8 cellular contexts compared by ENCODE assay signal in the genomic region with DNA sequence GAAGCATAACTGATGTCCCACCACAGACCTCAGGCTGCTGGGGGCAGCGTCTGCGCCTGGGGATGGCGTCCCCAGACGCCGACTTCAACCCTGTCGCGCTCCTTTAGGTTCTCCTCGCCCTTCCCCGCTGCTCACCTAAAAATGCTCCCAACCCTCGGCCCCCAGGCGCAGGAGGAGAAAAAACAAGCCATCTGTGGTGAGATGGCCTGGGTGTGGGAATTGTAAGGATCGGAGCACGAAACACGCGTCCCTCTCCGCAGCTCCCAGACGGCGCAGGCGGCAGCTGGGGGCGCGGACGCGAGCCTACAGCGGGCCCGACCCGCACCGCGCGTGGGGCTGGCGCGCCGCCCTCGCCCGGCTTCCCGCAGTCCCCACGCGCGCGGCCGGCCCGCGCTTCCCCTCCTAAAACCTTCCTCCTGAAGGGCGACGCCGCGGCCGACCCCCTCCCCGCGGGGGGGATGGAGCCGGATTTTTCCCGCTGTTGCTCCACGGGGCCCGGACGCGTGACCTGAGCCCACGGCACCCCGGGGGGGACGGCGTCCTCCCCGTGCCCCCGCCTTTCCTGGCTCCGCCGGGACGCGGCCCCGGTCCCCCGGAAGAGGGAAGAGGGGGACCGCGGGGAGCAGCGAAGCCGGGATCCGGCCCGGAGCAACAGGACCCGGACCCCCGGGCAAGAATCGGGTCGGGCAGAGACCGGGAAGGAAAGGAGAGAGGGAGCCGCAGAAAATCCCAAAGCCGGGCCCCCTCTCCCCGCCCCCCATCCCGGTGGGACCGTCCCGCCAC. TPM values are rescaled to one million over a fixed set of nuclear protein-coding genes. Genes with fewer than 3 reads are reported as not detected.
A peak's percentile ranks its signal among the peaks of the same experiment; 100 is the strongest.
DNase-seq lines count a peak whose midpoint lies in the region; ATAC-seq and TF ChIP-seq lines count a peak whose summit lies in the region.

No MANE protein-coding gene starts in this region.

- H3K4me2 ChIP-seq in Karpas-422 (ENCODE audit: low read depth, low read length, poor library complexity, severe bottlenecking) (peak overlapping the region; percentile 72), neural progenitor cell (peak overlapping the region; percentile 91)

- H3K36me3 Mint-ChIP-seq in neural progenitor cell, result peaks cover 2% of the 10 kb centered on the region

- H4K20me1 ChIP-seq in Karpas-422 (ENCODE audit: insufficient read depth, low read depth, low read length), result no peaks in the 10 kb centered on the region
- H4K20me1 ChIP-seq in neural progenitor cell (ENCODE audit: low read depth), result peaks cover 8% of the 10 kb centered on the region

- peak overlapping the region; percentile 68 for H3K4me3 ChIP-seq in Karpas-422 (ENCODE audit: low read length)
- H3K4me3 ChIP-seq in neural progenitor cell, result peak overlapping the region; percentile 73

- H3K27me3 Mint-ChIP-seq in neural progenitor cell (ENCODE audit: insufficient read depth, low read depth), result no peaks in the 10 kb centered on the region

- peaks cover 24% of the 10 kb centered on the region for H3F3A ChIP-seq in neural progenitor cell (ENCODE audit: low read depth)

- no peak overlapping the region for H3K27ac Mint-ChIP-seq in neural progenitor cell

- H2AFZ ChIP-seq in Karpas-422 (ENCODE audit: low read length) (no peak overlapping the region), neural progenitor cell (replicated peaks) (peak overlapping the region; percentile 81)

- peak; percentile 21 for ATAC-seq in GM19438 (IDR thresholded peaks at IDR 0.05; ENCODE audit: low read depth, unreplicated experiment)
- ATAC-seq in foreskin keratinocyte, result peak; percentile 12

- H3K9me2 ChIP-seq in Karpas-422 (replicated peaks; ENCODE audit: insufficient read depth, low read length), result no peaks in the 10 kb centered on the region

- peaks cover 7% of the 10 kb centered on the region for H3K9me3 Mint-ChIP-seq in neural progenitor cell

- H3K4me1 ChIP-seq in Karpas-422 (ENCODE audit: low read length) (peaks cover 10% of the 10 kb centered on the region), foreskin keratinocyte (peaks cover 6% of the 10 kb centered on the region), neural progenitor cell (peaks cover 13% of the 10 kb centered on the region)

- H3K36me3 ChIP-seq in Karpas-422 (ENCODE audit: insufficient read depth, low read length) (no peaks in the 10 kb centered on the region), neural progenitor cell (no peaks in the 10 kb centered on the region)

- peaks cover 26% of the 10 kb centered on the region for H3K4me1 Mint-ChIP-seq in neural progenitor cell

- DNase-seq in AG20443 (ENCODE audit: low spot score), result peak; percentile 39
- DNase-seq in Karpas-422, result no peak
- peak; percentile 6 for DNase-seq in activated T-helper 9 cell treated with anti-CD3 and anti-CD28 coated beads, Interleukin-2, amount 50 U/mL, for 16 hours (ENCODE audit: low read depth)
- no peak for DNase-seq in foreskin keratinocyte
- DNase-seq in neural progenitor cell (ENCODE audit: low spot score), result peak; percentile 46
- no peak for DNase-seq in kidney glomerular epithelial cell (lab: John Stamatoyannopoulos, UW)
- no peak for DNase-seq in GM19240 (ENCODE audit: insufficient read length, low spot score)

- TF ChIP-seq CTCF in foreskin keratinocyte (conservative IDR thresholded peaks at IDR 0.05) (no peak), neural progenitor cell (IDR thresholded peaks at IDR 0.05) (no peak)

- H3K27me3 ChIP-seq in Karpas-422 (ENCODE audit: low read length) (no peaks in the 10 kb centered on the region), foreskin keratinocyte (no peaks in the 10 kb centered on the region), neural progenitor cell (peaks cover 16% of the 10 kb centered on the region)

- H3K79me2 ChIP-seq in Karpas-422 (ENCODE audit: low read length) (no peaks in the 10 kb centered on the region), neural progenitor cell (ENCODE audit: low read depth) (peaks cover 48% of the 10 kb centered on the region)

- H3K9ac ChIP-seq in Karpas-422 (ENCODE audit: low read length) (peak overlapping the region; percentile 60), neural progenitor cell (peak overlapping the region; percentile 35)

- H3K9me3 ChIP-seq in Karpas-422 (ENCODE audit: low read length), result no peaks in the 10 kb centered on the region
- no peaks in the 10 kb centered on the region for H3K9me3 ChIP-seq in neural progenitor cell (ENCODE audit: low read depth)

- H3K4me3 Mint-ChIP-seq in neural progenitor cell, result peak overlapping the region; percentile 93

- no peak overlapping the region for H3K27ac ChIP-seq in Karpas-422 (ENCODE audit: low read length)
- peak overlapping the region; percentile 70 for H3K27ac ChIP-seq in foreskin keratinocyte
- peak overlapping the region; percentile 78 for H3K27ac ChIP-seq in neural progenitor cell

RNA-seq across cellular contexts. Expression of a gene that starts 0.6 kb away (rescaled TPM):
- 1.7 and 3.7 TPM in 2 replicates for total RNA-seq in Karpas-422 (2014; rRNA removed; shearing (Covaris generic); ENCODE audit: low replicate concordance)
- total RNA-seq in foreskin keratinocyte (35.9 and 38.7 TPM in 2 replicates), neural progenitor cell (ENCODE audit: low replicate concordance) (39.8 and 61.8 TPM in 2 replicates)
- polyA plus RNA-seq in foreskin keratinocyte, result 17.6 and 19.6 TPM in 2 replicates

Comparison
In these comparisons a context has a peak if more than half of its experiments do, and no peak if none do; other contexts are left out.
1. DNase-seq: peak in AG20443 (single experiment), activated T-helper 9 cell treated with anti-CD3 and anti-CD28 coated beads, Interleukin-2, amount 50 U/mL, for 16 hours (single experiment) and neural progenitor cell (single experiment); none in Karpas-422 (single experiment), foreskin keratinocyte (0 of 2), kidney glomerular epithelial cell (single experiment) and GM19240 (single experiment).